Comparison of ENCODE assay signal across 1 cellular context in the genomic region with DNA sequence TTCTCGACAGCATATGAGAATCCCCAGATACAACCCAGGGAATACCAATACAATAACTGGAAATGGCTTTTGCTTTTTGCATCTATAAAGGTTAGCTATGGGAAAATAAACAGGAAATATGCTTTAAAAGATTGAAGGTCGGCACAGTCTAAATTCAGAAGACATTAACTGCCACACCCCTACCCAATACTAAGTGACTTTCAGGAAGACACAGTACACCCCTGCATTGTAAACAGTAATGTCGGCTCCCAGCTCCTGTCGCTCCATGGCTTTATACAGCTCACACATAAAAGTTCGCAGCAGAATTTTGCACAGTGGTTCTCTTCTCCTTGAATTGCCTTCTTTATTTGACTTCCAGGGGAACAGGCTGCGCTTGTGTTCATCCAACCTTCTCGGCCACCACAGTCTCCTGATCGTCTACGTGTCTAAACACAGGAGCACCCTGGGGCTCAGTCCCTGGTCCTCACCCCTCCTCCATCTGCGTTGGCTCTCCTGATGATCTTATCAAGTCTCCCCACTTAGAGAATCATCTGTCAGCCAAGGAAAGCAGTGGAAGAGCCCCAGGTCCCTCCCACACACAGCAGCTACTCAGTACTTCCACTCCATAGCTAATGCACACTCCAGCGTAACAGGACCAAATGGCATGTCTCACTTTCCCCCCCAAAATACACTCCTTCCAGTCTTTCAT.
TF ChIP-seq lines count a peak whose summit lies in the region.

No MANE protein-coding gene starts in this region.

TF ChIP-seq in GM23338, 12 proteins besides CTCF, POLR2A, EP300 and RAD21 (continued from another document):
- TF ChIP-seq, protein P1, sequence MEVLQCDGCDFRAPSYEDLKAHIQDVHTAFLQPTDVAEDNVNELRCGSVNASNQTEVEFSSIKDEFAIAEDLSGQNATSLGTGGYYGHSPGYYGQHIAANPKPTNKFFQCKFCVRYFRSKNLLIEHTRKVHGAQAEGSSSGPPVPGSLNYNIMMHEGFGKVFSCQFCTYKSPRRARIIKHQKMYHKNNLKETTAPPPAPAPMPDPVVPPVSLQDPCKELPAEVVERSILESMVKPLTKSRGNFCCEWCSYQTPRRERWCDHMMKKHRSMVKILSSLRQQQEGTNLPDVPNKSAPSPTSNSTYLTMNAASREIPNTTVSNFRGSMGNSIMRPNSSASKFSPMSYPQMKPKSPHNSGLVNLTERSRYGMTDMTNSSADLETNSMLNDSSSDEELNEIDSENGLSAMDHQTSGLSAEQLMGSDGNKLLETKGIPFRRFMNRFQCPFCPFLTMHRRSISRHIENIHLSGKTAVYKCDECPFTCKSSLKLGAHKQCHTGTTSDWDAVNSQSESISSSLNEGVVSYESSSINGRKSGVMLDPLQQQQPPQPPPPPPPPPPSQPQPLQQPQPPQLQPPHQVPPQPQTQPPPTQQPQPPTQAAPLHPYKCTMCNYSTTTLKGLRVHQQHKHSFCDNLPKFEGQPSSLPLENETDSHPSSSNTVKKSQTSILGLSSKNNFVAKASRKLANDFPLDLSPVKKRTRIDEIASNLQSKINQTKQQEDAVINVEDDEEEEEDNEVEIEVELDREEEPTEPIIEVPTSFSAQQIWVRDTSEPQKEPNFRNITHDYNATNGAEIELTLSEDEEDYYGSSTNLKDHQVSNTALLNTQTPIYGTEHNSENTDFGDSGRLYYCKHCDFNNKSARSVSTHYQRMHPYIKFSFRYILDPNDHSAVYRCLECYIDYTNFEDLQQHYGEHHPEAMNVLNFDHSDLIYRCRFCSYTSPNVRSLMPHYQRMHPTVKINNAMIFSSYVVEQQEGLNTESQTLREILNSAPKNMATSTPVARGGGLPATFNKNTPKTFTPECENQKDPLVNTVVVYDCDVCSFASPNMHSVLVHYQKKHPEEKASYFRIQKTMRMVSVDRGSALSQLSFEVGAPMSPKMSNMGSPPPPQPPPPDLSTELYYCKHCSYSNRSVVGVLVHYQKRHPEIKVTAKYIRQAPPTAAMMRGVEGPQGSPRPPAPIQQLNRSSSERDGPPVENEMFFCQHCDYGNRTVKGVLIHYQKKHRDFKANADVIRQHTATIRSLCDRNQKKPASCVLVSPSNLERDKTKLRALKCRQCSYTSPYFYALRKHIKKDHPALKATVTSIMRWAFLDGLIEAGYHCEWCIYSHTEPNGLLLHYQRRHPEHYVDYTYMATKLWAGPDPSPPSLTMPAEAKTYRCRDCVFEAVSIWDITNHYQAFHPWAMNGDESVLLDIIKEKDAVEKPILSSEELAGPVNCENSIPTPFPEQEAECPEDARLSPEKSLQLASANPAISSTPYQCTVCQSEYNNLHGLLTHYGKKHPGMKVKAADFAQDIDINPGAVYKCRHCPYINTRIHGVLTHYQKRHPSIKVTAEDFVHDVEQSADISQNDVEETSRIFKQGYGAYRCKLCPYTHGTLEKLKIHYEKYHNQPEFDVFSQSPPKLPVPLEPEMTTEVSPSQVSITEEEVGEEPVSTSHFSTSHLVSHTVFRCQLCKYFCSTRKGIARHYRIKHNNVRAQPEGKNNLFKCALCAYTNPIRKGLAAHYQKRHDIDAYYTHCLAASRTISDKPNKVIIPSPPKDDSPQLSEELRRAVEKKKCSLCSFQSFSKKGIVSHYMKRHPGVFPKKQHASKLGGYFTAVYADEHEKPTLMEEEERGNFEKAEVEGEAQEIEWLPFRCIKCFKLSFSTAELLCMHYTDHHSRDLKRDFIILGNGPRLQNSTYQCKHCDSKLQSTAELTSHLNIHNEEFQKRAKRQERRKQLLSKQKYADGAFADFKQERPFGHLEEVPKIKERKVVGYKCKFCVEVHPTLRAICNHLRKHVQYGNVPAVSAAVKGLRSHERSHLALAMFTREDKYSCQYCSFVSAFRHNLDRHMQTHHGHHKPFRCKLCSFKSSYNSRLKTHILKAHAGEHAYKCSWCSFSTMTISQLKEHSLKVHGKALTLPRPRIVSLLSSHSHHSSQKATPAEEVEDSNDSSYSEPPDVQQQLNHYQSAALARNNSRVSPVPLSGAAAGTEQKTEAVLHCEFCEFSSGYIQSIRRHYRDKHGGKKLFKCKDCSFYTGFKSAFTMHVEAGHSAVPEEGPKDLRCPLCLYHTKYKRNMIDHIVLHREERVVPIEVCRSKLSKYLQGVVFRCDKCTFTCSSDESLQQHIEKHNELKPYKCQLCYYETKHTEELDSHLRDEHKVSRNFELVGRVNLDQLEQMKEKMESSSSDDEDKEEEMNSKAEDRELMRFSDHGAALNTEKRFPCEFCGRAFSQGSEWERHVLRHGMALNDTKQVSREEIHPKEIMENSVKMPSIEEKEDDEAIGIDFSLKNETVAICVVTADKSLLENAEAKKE (CRISPR knock-in tag; IDR thresholded peaks at IDR 0.05), result no peak
- TF ChIP-seq EZH2 (IDR thresholded peaks at IDR 0.05; ENCODE audit: low read depth, unreplicated experiment) (no peak), POLR2AphosphoS5 (IDR thresholded peaks at IDR 0.05; ENCODE audit: low read depth) (no peak), ZNF114 (CRISPR knock-in tag; IDR thresholded peaks at IDR 0.05) (no peak), STAT1 (IDR thresholded peaks at IDR 0.05; ENCODE audit: unreplicated experiment) (no peak), ZNF331 (CRISPR knock-in tag; IDR thresholded peaks at IDR 0.05; ENCODE audit: low read depth) (no peak), NANOG (IDR thresholded peaks at IDR 0.05; ENCODE audit: borderline replicate concordance) (no peak), EZH2phosphoT487 (IDR thresholded peaks at IDR 0.05; ENCODE audit: unreplicated experiment) (no peak), CREB1 (CRISPR knock-in tag; IDR thresholded peaks at IDR 0.05; ENCODE audit: low read depth) (no peak)
- TF ChIP-seq, protein P2, sequence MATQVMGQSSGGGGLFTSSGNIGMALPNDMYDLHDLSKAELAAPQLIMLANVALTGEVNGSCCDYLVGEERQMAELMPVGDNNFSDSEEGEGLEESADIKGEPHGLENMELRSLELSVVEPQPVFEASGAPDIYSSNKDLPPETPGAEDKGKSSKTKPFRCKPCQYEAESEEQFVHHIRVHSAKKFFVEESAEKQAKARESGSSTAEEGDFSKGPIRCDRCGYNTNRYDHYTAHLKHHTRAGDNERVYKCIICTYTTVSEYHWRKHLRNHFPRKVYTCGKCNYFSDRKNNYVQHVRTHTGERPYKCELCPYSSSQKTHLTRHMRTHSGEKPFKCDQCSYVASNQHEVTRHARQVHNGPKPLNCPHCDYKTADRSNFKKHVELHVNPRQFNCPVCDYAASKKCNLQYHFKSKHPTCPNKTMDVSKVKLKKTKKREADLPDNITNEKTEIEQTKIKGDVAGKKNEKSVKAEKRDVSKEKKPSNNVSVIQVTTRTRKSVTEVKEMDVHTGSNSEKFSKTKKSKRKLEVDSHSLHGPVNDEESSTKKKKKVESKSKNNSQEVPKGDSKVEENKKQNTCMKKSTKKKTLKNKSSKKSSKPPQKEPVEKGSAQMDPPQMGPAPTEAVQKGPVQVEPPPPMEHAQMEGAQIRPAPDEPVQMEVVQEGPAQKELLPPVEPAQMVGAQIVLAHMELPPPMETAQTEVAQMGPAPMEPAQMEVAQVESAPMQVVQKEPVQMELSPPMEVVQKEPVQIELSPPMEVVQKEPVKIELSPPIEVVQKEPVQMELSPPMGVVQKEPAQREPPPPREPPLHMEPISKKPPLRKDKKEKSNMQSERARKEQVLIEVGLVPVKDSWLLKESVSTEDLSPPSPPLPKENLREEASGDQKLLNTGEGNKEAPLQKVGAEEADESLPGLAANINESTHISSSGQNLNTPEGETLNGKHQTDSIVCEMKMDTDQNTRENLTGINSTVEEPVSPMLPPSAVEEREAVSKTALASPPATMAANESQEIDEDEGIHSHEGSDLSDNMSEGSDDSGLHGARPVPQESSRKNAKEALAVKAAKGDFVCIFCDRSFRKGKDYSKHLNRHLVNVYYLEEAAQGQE (IDR thresholded peaks at IDR 0.05; ENCODE audit: unreplicated experiment), result no peak
- TF ChIP-seq, protein P3, sequence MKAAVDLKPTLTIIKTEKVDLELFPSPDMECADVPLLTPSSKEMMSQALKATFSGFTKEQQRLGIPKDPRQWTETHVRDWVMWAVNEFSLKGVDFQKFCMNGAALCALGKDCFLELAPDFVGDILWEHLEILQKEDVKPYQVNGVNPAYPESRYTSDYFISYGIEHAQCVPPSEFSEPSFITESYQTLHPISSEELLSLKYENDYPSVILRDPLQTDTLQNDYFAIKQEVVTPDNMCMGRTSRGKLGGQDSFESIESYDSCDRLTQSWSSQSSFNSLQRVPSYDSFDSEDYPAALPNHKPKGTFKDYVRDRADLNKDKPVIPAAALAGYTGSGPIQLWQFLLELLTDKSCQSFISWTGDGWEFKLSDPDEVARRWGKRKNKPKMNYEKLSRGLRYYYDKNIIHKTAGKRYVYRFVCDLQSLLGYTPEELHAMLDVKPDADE (IDR thresholded peaks at IDR 0.05), result no peak
